ENCODE assay signal across 1 cellular context in the genomic region with DNA sequence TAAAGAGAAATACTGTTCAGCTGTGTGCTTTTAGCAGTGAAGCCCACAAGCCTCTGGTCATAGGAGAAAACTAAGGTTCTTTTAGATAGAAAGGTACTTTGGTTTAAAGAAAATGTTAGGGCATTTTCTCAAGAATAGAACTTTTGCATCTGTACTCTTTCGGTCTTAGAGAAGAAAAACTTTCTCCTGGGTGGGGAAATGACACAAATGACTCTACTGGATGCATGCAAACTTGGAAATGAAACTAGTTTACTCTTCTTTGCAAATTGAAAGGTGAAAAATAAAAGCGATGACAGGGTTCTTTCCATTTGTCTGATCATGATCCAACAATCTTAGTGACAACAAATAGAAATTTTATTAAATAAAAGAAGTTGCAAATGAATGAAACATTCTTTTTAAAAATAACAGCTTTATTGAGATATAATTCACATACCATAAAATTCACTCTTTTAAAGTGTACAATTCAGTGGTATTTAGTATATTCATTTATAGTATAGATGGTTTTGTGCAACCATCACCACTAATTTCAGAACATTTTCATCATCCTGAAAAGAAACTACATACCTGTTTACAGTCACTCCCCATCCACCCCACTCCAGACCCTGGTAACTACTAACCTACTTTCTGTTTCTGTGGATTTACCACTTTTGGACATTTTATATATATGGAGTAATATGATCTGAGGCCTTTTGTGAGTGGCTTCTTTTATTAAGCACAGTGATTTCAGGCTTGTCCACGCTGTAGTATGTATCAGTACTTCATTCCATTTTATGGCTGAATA.
TF ChIP-seq lines count a peak whose summit lies in the region.

No MANE protein-coding gene starts in this region.

TF ChIP-seq in GM12878, 131 proteins besides CTCF, POLR2A, EP300 and RAD21:
- TF ChIP-seq, protein P1, sequence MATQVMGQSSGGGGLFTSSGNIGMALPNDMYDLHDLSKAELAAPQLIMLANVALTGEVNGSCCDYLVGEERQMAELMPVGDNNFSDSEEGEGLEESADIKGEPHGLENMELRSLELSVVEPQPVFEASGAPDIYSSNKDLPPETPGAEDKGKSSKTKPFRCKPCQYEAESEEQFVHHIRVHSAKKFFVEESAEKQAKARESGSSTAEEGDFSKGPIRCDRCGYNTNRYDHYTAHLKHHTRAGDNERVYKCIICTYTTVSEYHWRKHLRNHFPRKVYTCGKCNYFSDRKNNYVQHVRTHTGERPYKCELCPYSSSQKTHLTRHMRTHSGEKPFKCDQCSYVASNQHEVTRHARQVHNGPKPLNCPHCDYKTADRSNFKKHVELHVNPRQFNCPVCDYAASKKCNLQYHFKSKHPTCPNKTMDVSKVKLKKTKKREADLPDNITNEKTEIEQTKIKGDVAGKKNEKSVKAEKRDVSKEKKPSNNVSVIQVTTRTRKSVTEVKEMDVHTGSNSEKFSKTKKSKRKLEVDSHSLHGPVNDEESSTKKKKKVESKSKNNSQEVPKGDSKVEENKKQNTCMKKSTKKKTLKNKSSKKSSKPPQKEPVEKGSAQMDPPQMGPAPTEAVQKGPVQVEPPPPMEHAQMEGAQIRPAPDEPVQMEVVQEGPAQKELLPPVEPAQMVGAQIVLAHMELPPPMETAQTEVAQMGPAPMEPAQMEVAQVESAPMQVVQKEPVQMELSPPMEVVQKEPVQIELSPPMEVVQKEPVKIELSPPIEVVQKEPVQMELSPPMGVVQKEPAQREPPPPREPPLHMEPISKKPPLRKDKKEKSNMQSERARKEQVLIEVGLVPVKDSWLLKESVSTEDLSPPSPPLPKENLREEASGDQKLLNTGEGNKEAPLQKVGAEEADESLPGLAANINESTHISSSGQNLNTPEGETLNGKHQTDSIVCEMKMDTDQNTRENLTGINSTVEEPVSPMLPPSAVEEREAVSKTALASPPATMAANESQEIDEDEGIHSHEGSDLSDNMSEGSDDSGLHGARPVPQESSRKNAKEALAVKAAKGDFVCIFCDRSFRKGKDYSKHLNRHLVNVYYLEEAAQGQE (IDR thresholded peaks at IDR 0.05; ENCODE audit: low read depth, low read length): 0 out of 2 replicates have a peak, but pooled peaks have one; percentile 27
- TF ChIP-seq, protein P2, sequence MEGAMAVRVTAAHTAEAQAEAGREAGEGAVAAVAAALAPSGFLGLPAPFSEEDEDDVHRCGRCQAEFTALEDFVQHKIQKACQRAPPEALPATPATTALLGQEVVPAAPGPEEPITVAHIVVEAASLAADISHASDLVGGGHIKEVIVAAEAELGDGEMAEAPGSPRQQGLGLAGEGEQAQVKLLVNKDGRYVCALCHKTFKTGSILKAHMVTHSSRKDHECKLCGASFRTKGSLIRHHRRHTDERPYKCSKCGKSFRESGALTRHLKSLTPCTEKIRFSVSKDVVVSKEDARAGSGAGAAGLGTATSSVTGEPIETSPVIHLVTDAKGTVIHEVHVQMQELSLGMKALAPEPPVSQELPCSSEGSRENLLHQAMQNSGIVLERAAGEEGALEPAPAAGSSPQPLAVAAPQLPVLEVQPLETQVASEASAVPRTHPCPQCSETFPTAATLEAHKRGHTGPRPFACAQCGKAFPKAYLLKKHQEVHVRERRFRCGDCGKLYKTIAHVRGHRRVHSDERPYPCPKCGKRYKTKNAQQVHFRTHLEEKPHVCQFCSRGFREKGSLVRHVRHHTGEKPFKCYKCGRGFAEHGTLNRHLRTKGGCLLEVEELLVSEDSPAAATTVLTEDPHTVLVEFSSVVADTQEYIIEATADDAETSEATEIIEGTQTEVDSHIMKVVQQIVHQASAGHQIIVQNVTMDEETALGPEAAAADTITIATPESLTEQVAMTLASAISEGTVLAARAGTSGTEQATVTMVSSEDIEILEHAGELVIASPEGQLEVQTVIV (IDR thresholded peaks at IDR 0.05; ENCODE audit: borderline replicate concordance, partially characterized antibody): no peak
- TF ChIP-seq, protein P3, sequence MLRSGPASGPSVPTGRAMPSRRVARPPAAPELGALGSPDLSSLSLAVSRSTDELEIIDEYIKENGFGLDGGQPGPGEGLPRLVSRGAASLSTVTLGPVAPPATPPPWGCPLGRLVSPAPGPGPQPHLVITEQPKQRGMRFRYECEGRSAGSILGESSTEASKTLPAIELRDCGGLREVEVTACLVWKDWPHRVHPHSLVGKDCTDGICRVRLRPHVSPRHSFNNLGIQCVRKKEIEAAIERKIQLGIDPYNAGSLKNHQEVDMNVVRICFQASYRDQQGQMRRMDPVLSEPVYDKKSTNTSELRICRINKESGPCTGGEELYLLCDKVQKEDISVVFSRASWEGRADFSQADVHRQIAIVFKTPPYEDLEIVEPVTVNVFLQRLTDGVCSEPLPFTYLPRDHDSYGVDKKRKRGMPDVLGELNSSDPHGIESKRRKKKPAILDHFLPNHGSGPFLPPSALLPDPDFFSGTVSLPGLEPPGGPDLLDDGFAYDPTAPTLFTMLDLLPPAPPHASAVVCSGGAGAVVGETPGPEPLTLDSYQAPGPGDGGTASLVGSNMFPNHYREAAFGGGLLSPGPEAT (IDR thresholded peaks at IDR 0.05; ENCODE audit: low read depth): 0 out of 2 replicates have a peak, but pooled peaks have one; percentile 12
- TF ChIP-seq, protein P4, sequence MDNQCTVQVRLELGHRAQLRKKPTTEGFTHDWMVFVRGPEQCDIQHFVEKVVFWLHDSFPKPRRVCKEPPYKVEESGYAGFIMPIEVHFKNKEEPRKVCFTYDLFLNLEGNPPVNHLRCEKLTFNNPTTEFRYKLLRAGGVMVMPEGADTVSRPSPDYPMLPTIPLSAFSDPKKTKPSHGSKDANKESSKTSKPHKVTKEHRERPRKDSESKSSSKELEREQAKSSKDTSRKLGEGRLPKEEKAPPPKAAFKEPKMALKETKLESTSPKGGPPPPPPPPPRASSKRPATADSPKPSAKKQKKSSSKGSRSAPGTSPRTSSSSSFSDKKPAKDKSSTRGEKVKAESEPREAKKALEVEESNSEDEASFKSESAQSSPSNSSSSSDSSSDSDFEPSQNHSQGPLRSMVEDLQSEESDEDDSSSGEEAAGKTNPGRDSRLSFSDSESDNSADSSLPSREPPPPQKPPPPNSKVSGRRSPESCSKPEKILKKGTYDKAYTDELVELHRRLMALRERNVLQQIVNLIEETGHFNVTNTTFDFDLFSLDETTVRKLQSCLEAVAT (IDR thresholded peaks at IDR 0.05): no peak
- TF ChIP-seq CEBPB (IDR thresholded peaks at IDR 0.05; ENCODE audit: borderline replicate concordance in 1 of 2, low read depth in 2 of 2, low read length in 2 of 2) (no peak), RUNX3 (IDR thresholded peaks at IDR 0.05; ENCODE audit: low read length) (peak; percentile 8; the same call in 1 of the 2 replicates), RELA (IDR thresholded peaks at IDR 0.05; ENCODE audit: borderline replicate concordance, partially characterized antibody) (no peak), NR2C2 (IDR thresholded peaks at IDR 0.05; ENCODE audit: borderline replicate concordance, control insufficient read depth, insufficient read length, low read depth) (no peak), NRF1 (conservative IDR thresholded peaks at IDR 0.05; ENCODE audit: low read depth, low read length) (no peak), CHD1 (IDR thresholded peaks at IDR 0.05; ENCODE audit: low read depth, low read length) (no peak), GABPA (IDR thresholded peaks at IDR 0.05; ENCODE audit: low read depth) (0 out of 2 replicates have a peak, but pooled peaks have one; percentile 40), ZNF384 (IDR thresholded peaks at IDR 0.05; ENCODE audit: borderline replicate concordance, low read depth, low read length) (no peak), TCF7 (IDR thresholded peaks at IDR 0.05; ENCODE audit: borderline replicate concordance) (no peak), SPI1 (IDR thresholded peaks at IDR 0.05; ENCODE audit: borderline replicate concordance, insufficient read depth, low read depth, low read length) (no peak), POLR2AphosphoS5 (IDR thresholded peaks at IDR 0.05; ENCODE audit: low read length) (0 out of 2 replicates have a peak, but pooled peaks have one; percentile 28), MTA3 (IDR thresholded peaks at IDR 0.05; ENCODE audit: borderline replicate concordance, low read length) (no peak), KDM1A (IDR thresholded peaks at IDR 0.05; ENCODE audit: borderline replicate concordance) (no peak), TAF1 (IDR thresholded peaks at IDR 0.05; ENCODE audit: borderline replicate concordance, low read depth, low read length) (peak; percentile 69; the same call in 1 of the 2 replicates), NFIC (IDR thresholded peaks at IDR 0.05; ENCODE audit: low read depth, low read length) (peak; percentile 87), SRF (IDR thresholded peaks at IDR 0.05; ENCODE audit: low read depth in 2 of 2, low read length in 2 of 2) (no peak), HDAC6 (IDR thresholded peaks at IDR 0.05; ENCODE audit: unreplicated experiment) (no peak), IKZF1 (conservative IDR thresholded peaks at IDR 0.05) (no peak), IKZF2 (IDR thresholded peaks at IDR 0.05) (0 out of 4 replicates have a peak, but pooled peaks of 1 of the 2 experiments have one; percentile 25), JUNB (IDR thresholded peaks at IDR 0.05) (peak; percentile 78), ZBED1 (IDR thresholded peaks at IDR 0.05; ENCODE audit: borderline replicate concordance) (no peak), TCF3 (IDR thresholded peaks at IDR 0.05; ENCODE audit: borderline replicate concordance, insufficient read depth, low read depth, low read length) (no peak), FOXM1 (IDR thresholded peaks at IDR 0.05; ENCODE audit: low read depth, low read length) (peak; percentile 70; the same call in 1 of the 2 replicates), MXI1 (IDR thresholded peaks at IDR 0.05; ENCODE audit: low read depth, low read length) (no peak), MEF2A (IDR thresholded peaks at IDR 0.05; ENCODE audit: insufficient read depth, low read depth, low read length) (peak; percentile 41; the same call in 1 of the 2 replicates), TBL1XR1 (IDR thresholded peaks at IDR 0.05; ENCODE audit: low read depth, low read length) (no peak), CREB1 (IDR thresholded peaks at IDR 0.05; ENCODE audit: low read depth) (peak; percentile 24; the same call in 1 of the 2 replicates), EGR1 (IDR thresholded peaks at IDR 0.05; ENCODE audit: borderline replicate concordance in 1 of 2, low read depth in 2 of 2, low read length in 2 of 2) (no peak), ETV6 (conservative IDR thresholded peaks at IDR 0.05 in 1 of 2, IDR thresholded peaks at IDR 0.05 in 1 of 2; ENCODE audit: borderline replicate concordance in 1 of 2, low read depth in 1 of 2) (peak in 1 of 2 experiments; percentile 50; a peak in 1 of 4 replicates), KLF5 (IDR thresholded peaks at IDR 0.05; ENCODE audit: partially characterized antibody) (no peak)
- TF ChIP-seq, protein P5, sequence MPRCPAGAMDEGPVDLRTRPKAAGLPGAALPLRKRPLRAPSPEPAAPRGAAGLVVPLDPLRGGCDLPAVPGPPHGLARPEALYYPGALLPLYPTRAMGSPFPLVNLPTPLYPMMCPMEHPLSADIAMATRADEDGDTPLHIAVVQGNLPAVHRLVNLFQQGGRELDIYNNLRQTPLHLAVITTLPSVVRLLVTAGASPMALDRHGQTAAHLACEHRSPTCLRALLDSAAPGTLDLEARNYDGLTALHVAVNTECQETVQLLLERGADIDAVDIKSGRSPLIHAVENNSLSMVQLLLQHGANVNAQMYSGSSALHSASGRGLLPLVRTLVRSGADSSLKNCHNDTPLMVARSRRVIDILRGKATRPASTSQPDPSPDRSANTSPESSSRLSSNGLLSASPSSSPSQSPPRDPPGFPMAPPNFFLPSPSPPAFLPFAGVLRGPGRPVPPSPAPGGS (IDR thresholded peaks at IDR 0.05; ENCODE audit: borderline replicate concordance, insufficient read depth, low read depth, low read length, poor library complexity, severe bottlenecking): no peak
- TF ChIP-seq, protein P6, sequence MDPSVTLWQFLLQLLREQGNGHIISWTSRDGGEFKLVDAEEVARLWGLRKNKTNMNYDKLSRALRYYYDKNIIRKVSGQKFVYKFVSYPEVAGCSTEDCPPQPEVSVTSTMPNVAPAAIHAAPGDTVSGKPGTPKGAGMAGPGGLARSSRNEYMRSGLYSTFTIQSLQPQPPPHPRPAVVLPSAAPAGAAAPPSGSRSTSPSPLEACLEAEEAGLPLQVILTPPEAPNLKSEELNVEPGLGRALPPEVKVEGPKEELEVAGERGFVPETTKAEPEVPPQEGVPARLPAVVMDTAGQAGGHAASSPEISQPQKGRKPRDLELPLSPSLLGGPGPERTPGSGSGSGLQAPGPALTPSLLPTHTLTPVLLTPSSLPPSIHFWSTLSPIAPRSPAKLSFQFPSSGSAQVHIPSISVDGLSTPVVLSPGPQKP (IDR thresholded peaks at IDR 0.05; ENCODE audit: low read depth, low read length): no peak
- TF ChIP-seq, protein P7, sequence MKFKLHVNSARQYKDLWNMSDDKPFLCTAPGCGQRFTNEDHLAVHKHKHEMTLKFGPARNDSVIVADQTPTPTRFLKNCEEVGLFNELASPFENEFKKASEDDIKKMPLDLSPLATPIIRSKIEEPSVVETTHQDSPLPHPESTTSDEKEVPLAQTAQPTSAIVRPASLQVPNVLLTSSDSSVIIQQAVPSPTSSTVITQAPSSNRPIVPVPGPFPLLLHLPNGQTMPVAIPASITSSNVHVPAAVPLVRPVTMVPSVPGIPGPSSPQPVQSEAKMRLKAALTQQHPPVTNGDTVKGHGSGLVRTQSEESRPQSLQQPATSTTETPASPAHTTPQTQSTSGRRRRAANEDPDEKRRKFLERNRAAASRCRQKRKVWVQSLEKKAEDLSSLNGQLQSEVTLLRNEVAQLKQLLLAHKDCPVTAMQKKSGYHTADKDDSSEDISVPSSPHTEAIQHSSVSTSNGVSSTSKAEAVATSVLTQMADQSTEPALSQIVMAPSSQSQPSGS (IDR thresholded peaks at IDR 0.05; ENCODE audit: low read length): peak; percentile 20; the same call in 1 of the 2 replicates
- TF ChIP-seq, protein P8, sequence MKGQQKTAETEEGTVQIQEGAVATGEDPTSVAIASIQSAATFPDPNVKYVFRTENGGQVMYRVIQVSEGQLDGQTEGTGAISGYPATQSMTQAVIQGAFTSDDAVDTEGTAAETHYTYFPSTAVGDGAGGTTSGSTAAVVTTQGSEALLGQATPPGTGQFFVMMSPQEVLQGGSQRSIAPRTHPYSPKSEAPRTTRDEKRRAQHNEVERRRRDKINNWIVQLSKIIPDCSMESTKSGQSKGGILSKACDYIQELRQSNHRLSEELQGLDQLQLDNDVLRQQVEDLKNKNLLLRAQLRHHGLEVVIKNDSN (IDR thresholded peaks at IDR 0.05; ENCODE audit: borderline replicate concordance, extremely low read length, insufficient read depth, low read depth, low read length): no peak
TF ChIP-seq in GM12878: peak in this region for 14.
